8 cellular contexts compared by ENCODE assay signal in genomic region chr7:774161-775109, GRCh38. TPM values are rescaled to one million over a fixed set of nuclear protein-coding genes. Genes with fewer than 3 reads are reported as not detected.
DNase-seq lines count a peak whose midpoint lies in the region; ATAC-seq, FAIRE-seq and TF ChIP-seq lines count a peak whose summit lies in the region.

No MANE protein-coding gene starts in this region.

- no peaks in the 10 kb centered on the region for H3K4me1 ChIP-seq in keratinocyte (ENCODE audit: control insufficient read depth, extremely low read depth, insufficient read depth, low read length)

- no peak overlapping the region for H3K4me2 ChIP-seq in keratinocyte (ENCODE audit: control insufficient read depth, extremely low read depth, insufficient read depth, low read depth, low read length)

- no peak overlapping the region for H3K9ac ChIP-seq in keratinocyte (ENCODE audit: control insufficient read depth, extremely low read depth, insufficient read depth, low read length)

- no peaks in the 10 kb centered on the region for H3K79me2 ChIP-seq in keratinocyte (ENCODE audit: control insufficient read depth, insufficient read depth, low read length)

- no peaks in the 10 kb centered on the region for H3K9me1 ChIP-seq in keratinocyte (ENCODE audit: control insufficient read depth, extremely low read depth, insufficient read depth, low read length)

- no peaks in the 10 kb centered on the region for H3K27me3 ChIP-seq in keratinocyte (ENCODE audit: control insufficient read depth, extremely low read depth, insufficient read depth, low read length)

- no peaks in the 10 kb centered on the region for H3K9me3 ChIP-seq in keratinocyte (ENCODE audit: control insufficient read depth, low read depth, low read length)

- no peak for TF ChIP-seq POLR2A in H54 (IDR thresholded peaks at IDR 0.05; ENCODE audit: low read depth, low read length)

- POLR2A ChIA-PET in AG04449 (lab: Yijun Ruan, JAX), result interaction anchor here (0.6 kb wide), 1 partner anchor 233 kb away, joined by 3 read pairs; no protein-coding TSS in a partner anchor

- dilution Hi-C loops in keratinocyte (cut with MboI; ENCODE audit: extremely low pct_ligation_motif_present, low sequenced_read_pairs), result no loop called here

- H2AFZ ChIP-seq in keratinocyte (ENCODE audit: control insufficient read depth, low read length), result no peak overlapping the region

- FAIRE-seq in H54 (lab: Jason Lieb, UNC), result no peak
- FAIRE-seq in keratinocyte (lab: Jason Lieb, UNC), result no peak

- CTCF ChIA-PET in AG04449 (lab: Yijun Ruan, JAX), result interaction anchor here (0.6 to 14.0 kb wide), 16 partner anchors 9 to 455 kb away, joined by 3 to 166 read pairs (median 4); partner anchors contain the start of gene PRKAR1B

- in situ Hi-C loops in astrocyte of the cerebellum (cut with HindIII; ENCODE audit: low sequenced_read_pairs), result loop anchor here (10.0 to 25.0 kb wide), 2 partner anchors 188 to 440 kb away; partner anchors contain the start of gene ADAP1

- H3K4me3 ChIP-seq in AG04449 (ENCODE audit: low read depth, low read length), result no peak overlapping the region
- no peak overlapping the region for H3K4me3 ChIP-seq in astrocyte of the cerebellum (ENCODE audit: low read depth, low read length)
- no peak overlapping the region for H3K4me3 ChIP-seq in keratinocyte (ENCODE audit: control insufficient read depth in 2 of 3, extremely low read depth in 1 of 3, insufficient read depth in 2 of 3, low read depth in 1 of 3, low read length in 3 of 3)

- H3K27ac ChIP-seq in keratinocyte (ENCODE audit: control insufficient read depth, insufficient read depth, low read length), result no peak overlapping the region

- DNase-seq in AG04449 (ENCODE audit: low read depth, low spot score) (no peak), H54 (ENCODE audit: insufficient read length, low spot score) (peak; percentile 79), T-helper 22 cell (ENCODE audit: low read depth) (peak; percentile 26), astrocyte of the cerebellum (ENCODE audit: low read depth) (no peak), keratinocyte (ENCODE audit: low read depth, low spot score) (no peak), pons (ENCODE audit: low spot score) (no peak)
- peak; percentile 66 for DNase-seq in stimulated activated CD4-positive, alpha-beta T cell treated with anti-CD3 and anti-CD28 coated beads, Interleukin-4, amount 100 ng/mL, for 24 hours

- TF ChIP-seq CTCF in AG04449 (IDR thresholded peaks at IDR 0.05; ENCODE audit: insufficient read depth, low read length, missing control alignments) (peak; percentile 97), astrocyte of the cerebellum (IDR thresholded peaks at IDR 0.05; ENCODE audit: low read depth, low read length, missing control alignments) (peak; percentile 92), keratinocyte (optimal IDR thresholded peaks at IDR 0.05 in 1 of 3, IDR thresholded peaks at IDR 0.05 in 1 of 3, conservative IDR thresholded peaks at IDR 0.05 in 1 of 3; ENCODE audit: extremely low read depth in 1 of 3, insufficient read depth in 2 of 3, low read length in 3 of 3) (peak; percentile 79 to 97 (median 91))

- no peak for ATAC-seq in HG02973 (IDR thresholded peaks at IDR 0.05; ENCODE audit: unreplicated experiment)

- H4K20me1 ChIP-seq in keratinocyte (ENCODE audit: control insufficient read depth, extremely low read depth, insufficient read depth, low read length), result peaks cover 4% of the 10 kb centered on the region

- peaks cover 12 to 32% of the 10 kb centered on the region in 2 experiments for H3K36me3 ChIP-seq in keratinocyte (ENCODE audit: control insufficient read depth in 2 of 2, extremely low read depth in 1 of 2, insufficient read depth in 2 of 2, low read length in 2 of 2)

RNA-seq across cellular contexts. Expression of gene PRKAR1B, which starts 47.4 kb away (rescaled TPM):
- polyA plus RNA-seq in keratinocyte, result 10.2 to 14.2 TPM (median 10.8 TPM) in 3 replicates
- polyA plus RNA-seq in keratinocyte (2011; ENCODE audit: low read depth), result 8.5 TPM
- 9.9 and 17.7 TPM in 2 replicates for polyA plus RNA-seq in keratinocyte (2011; cell fraction: cytosol; rRNA removed)
- polyA plus RNA-seq in keratinocyte (2011; cell fraction: nucleus; rRNA removed), result 14.7 and 17.8 TPM in 2 replicates
- polyA plus RNA-seq in keratinocyte (2012; ENCODE audit: low replicate concordance), result 5.8 and 23.3 TPM in 2 replicates
- polyA minus RNA-seq in keratinocyte, result 10.0 to 30.0 TPM (median 25.4 TPM) in 3 replicates
- polyA minus RNA-seq in keratinocyte (2011; cell fraction: cytosol; rRNA and poly(A)+ RNA removed), result 24.4 TPM
- polyA minus RNA-seq in keratinocyte (2011; cell fraction: nucleus; rRNA and poly(A)+ RNA removed), result 8.1 and 15.0 TPM in 2 replicates

RNA-seq across cellular contexts. Expression of gene DNAAF5, which starts 47.9 kb away (rescaled TPM):
- 10.1 to 33.5 TPM (median 16.3 TPM) in 3 replicates for polyA plus RNA-seq in keratinocyte
- polyA plus RNA-seq in keratinocyte (2011; ENCODE audit: low read depth), result 9.7 TPM
- polyA plus RNA-seq in keratinocyte (2011; cell fraction: cytosol; rRNA removed), result 16.6 and 30.9 TPM in 2 replicates
- 26.2 and 40.3 TPM in 2 replicates for polyA plus RNA-seq in keratinocyte (2011; cell fraction: nucleus; rRNA removed)
- 10.4 and 29.6 TPM in 2 replicates for polyA plus RNA-seq in keratinocyte (2012; ENCODE audit: low replicate concordance)
- polyA minus RNA-seq in keratinocyte, result 18.5 to 56.8 TPM (median 25.8 TPM) in 3 replicates
- 50.3 TPM for polyA minus RNA-seq in keratinocyte (2011; cell fraction: cytosol; rRNA and poly(A)+ RNA removed)
- 33.9 and 34.2 TPM in 2 replicates for polyA minus RNA-seq in keratinocyte (2011; cell fraction: nucleus; rRNA and poly(A)+ RNA removed)

RNA-seq across cellular contexts. Expression of gene SUN1, which starts 57.8 kb away (rescaled TPM):
- polyA plus RNA-seq in keratinocyte, result 164 to 176 TPM (median 166 TPM) in 3 replicates
- polyA plus RNA-seq in keratinocyte (2011; ENCODE audit: low read depth), result 137 TPM
- polyA plus RNA-seq in keratinocyte (2011; cell fraction: cytosol; rRNA removed), result 31.1 and 40.2 TPM in 2 replicates
- polyA plus RNA-seq in keratinocyte (2011; cell fraction: nucleus; rRNA removed), result 411 and 514 TPM in 2 replicates
- polyA plus RNA-seq in keratinocyte (2012; ENCODE audit: low replicate concordance), result 103 and 107 TPM in 2 replicates
- polyA minus RNA-seq in keratinocyte, result 141 to 263 TPM (median 162 TPM) in 3 replicates
- 93.2 TPM for polyA minus RNA-seq in keratinocyte (2011; cell fraction: cytosol; rRNA and poly(A)+ RNA removed)
- polyA minus RNA-seq in keratinocyte (2011; cell fraction: nucleus; rRNA and poly(A)+ RNA removed), result 326 and 435 TPM in 2 replicates

Comparison
In these comparisons a context has a peak if more than half of its experiments do, and no peak if none do; other contexts are left out.
1. DNase-seq: peak in H54 (single experiment), T-helper 22 cell (single experiment) and stimulated activated CD4-positive, alpha-beta T cell treated with anti-CD3 and anti-CD28 coated beads, Interleukin-4, amount 100 ng/mL, for 24 hours (single experiment); none in AG04449 (single experiment), astrocyte of the cerebellum (single experiment), keratinocyte (single experiment) and pons (single experiment).
2. Peak in every context shown above with its lines, with median percentiles within 50 percentile points of each other: CTCF ChIP-seq.